In genomic region chr11:69718912-69719311, GRCh38 we compare ENCODE assay signal across 2 cellular contexts.
TF ChIP-seq lines count a peak whose summit lies in the region.

No MANE protein-coding gene starts in this region.

TF ChIP-seq in GM23338, 12 proteins besides CTCF, POLR2A, EP300 and RAD21:
- TF ChIP-seq CREB1 (CRISPR knock-in tag; IDR thresholded peaks at IDR 0.05; ENCODE audit: low read depth) (no peak), JUNB (IDR thresholded peaks at IDR 0.05; ENCODE audit: unreplicated experiment) (no peak), NANOG (IDR thresholded peaks at IDR 0.05; ENCODE audit: borderline replicate concordance) (no peak), EZH2phosphoT487 (IDR thresholded peaks at IDR 0.05; ENCODE audit: unreplicated experiment) (no peak), REST (IDR thresholded peaks at IDR 0.05; ENCODE audit: unreplicated experiment) (peak; percentile 51), ZNF114 (CRISPR knock-in tag; IDR thresholded peaks at IDR 0.05) (no peak)

TF ChIP-seq in H1, 55 proteins besides CTCF, POLR2A, EP300 and RAD21:
- TF ChIP-seq MAFK (IDR thresholded peaks at IDR 0.05; ENCODE audit: low read depth, low read length) = no peak
- no peak for TF ChIP-seq HDAC6 (IDR thresholded peaks at IDR 0.05; ENCODE audit: low read depth, low read length)
- TF ChIP-seq CEBPB (IDR thresholded peaks at IDR 0.05; ENCODE audit: low read depth, low read length) = no peak
- TF ChIP-seq PHF8 (conservative IDR thresholded peaks at IDR 0.05; ENCODE audit: low read depth, low read length) = no peak
- TF ChIP-seq GTF2F1 (IDR thresholded peaks at IDR 0.05; ENCODE audit: borderline replicate concordance, low read depth, low read length) = no peak
- TF ChIP-seq RBBP5 (IDR thresholded peaks at IDR 0.05; ENCODE audit: borderline replicate concordance, low read depth, low read length) = no peak
- no peak for TF ChIP-seq CREB1 (IDR thresholded peaks at IDR 0.05)
- TF ChIP-seq POLR2AphosphoS5 (IDR thresholded peaks at IDR 0.05; ENCODE audit: low read depth, low read length) = no peak
- no peak for TF ChIP-seq SRF (IDR thresholded peaks at IDR 0.05; ENCODE audit: low read depth, low read length)
- no peak for TF ChIP-seq JUN (IDR thresholded peaks at IDR 0.05; ENCODE audit: low read depth, low read length)
- no peak for TF ChIP-seq BACH1 (IDR thresholded peaks at IDR 0.05; ENCODE audit: low read length)
- TF ChIP-seq TCF12 (IDR thresholded peaks at IDR 0.05; ENCODE audit: low read depth, low read length) = no peak
- no peak for TF ChIP-seq SUZ12 (IDR thresholded peaks at IDR 0.05; ENCODE audit: low read length)
- no peak for TF ChIP-seq SP4 (IDR thresholded peaks at IDR 0.05; ENCODE audit: low read length)
- TF ChIP-seq SIX5 (IDR thresholded peaks at IDR 0.05; ENCODE audit: low read depth, low read length) = no peak
- TF ChIP-seq E2F6 (IDR thresholded peaks at IDR 0.05) = no peak
- no peak for TF ChIP-seq USF2 (IDR thresholded peaks at IDR 0.05; ENCODE audit: low read length)
